21 cellular contexts compared by ENCODE assay signal in genomic region chr3:176840604-176841287, GRCh38.
"Had no signal": no experiment of that assay in that cellular context is flagged by ENCODE, and none has a peak within 500 bp of the region (broad histone marks: within the 10 kb centered on the region; RNA-seq: fewer than 3 reads in every experiment).

No MANE protein-coding gene starts in this region.

- H3K4me1 Mint-ChIP-seq: naive thymus-derived CD4-positive, alpha-beta T cell; nephron progenitor cell; stimulated activated memory B cell treated with anti-CD40 and anti-IgM and Interleukin-4, amounts not matched to agents 10 μg/mL and 1 μg/mL and 100 μg/mL, for 72 hours had no signal

- H3K4me3 Mint-ChIP-seq: effector memory CD8-positive, alpha-beta T cell; naive thymus-derived CD4-positive, alpha-beta T cell; nephron progenitor cell; stimulated activated memory B cell treated with anti-CD40 and anti-IgM and Interleukin-4, amounts not matched to agents 10 μg/mL and 1 μg/mL and 100 μg/mL, for 72 hours; type B pancreatic cell had no signal

- H3K4me3 ChIP-seq: esophagus squamous epithelium, lower lobe of right lung, prostate gland, right atrium auricular region, testis, tibial artery had no signal

- H3K27me3 ChIP-seq: esophagus squamous epithelium, right atrium auricular region, testis, tibial artery had no signal

- H3K4me1 ChIP-seq: esophagus squamous epithelium, lower lobe of right lung, prostate gland, right atrium auricular region, testis had no signal

- H3K27me3 Mint-ChIP-seq: stimulated activated memory B cell treated with anti-CD40 and anti-IgM and Interleukin-4, amounts not matched to agents 10 μg/mL and 1 μg/mL and 100 μg/mL, for 72 hours had no signal

- H3K27ac ChIP-seq: esophagus squamous epithelium, lower lobe of right lung, prostate gland, right atrium auricular region, testis had no signal

- DNase-seq: cortex of kidney; effector memory CD8-positive, alpha-beta T cell; erythroblast; esophagus squamous epithelium; hypothalamus; left ventricle myocardium superior; lower lobe of right lung; naive thymus-derived CD4-positive, alpha-beta T cell; nephron progenitor cell; nucleus accumbens; stimulated activated CD4-positive, alpha-beta T cell treated with anti-CD3 and anti-CD28 coated beads, Interleukin-2, amount 100 ng/mL, for 24 hours; stimulated activated CD4-positive, alpha-beta T cell treated with anti-CD3 and anti-CD28 coated beads, Interleukin-4, amount 100 ng/mL, for 24 hours; stimulated activated naive CD8-positive, alpha-beta T cell treated with anti-CD3 and anti-CD28 coated beads, Interleukin-15, Interleukin-2, amounts not matched to agents 100 U/mL and 50 U/mL, for 24 hours; substantia nigra; testis; tibial artery had no signal

- H3K9me3 Mint-ChIP-seq: effector memory CD8-positive, alpha-beta T cell; nephron progenitor cell; stimulated activated memory B cell treated with anti-CD40 and anti-IgM and Interleukin-4, amounts not matched to agents 10 μg/mL and 1 μg/mL and 100 μg/mL, for 72 hours; type B pancreatic cell had no signal

- ATAC-seq: effector memory CD8-positive, alpha-beta T cell; left ventricle myocardium superior; lower lobe of right lung; naive thymus-derived CD4-positive, alpha-beta T cell; sciatic nerve; stimulated activated memory B cell treated with anti-CD40 and anti-IgM and Interleukin-4, amounts not matched to agents 10 μg/mL and 1 μg/mL and 100 μg/mL, for 72 hours; stimulated activated naive CD8-positive, alpha-beta T cell treated with anti-CD3 and anti-CD28 coated beads, Interleukin-15, Interleukin-2, amounts not matched to agents 100 U/mL and 50 U/mL, for 24 hours had no signal

- H3K27ac Mint-ChIP-seq: effector memory CD8-positive, alpha-beta T cell; naive thymus-derived CD4-positive, alpha-beta T cell; stimulated activated memory B cell treated with anti-CD40 and anti-IgM and Interleukin-4, amounts not matched to agents 10 μg/mL and 1 μg/mL and 100 μg/mL, for 72 hours; type B pancreatic cell had no signal

- H3K36me3 ChIP-seq: esophagus squamous epithelium, lower lobe of right lung, prostate gland, right atrium auricular region, tibial artery had no signal

- H3K36me3 Mint-ChIP-seq: naive thymus-derived CD4-positive, alpha-beta T cell; stimulated activated memory B cell treated with anti-CD40 and anti-IgM and Interleukin-4, amounts not matched to agents 10 μg/mL and 1 μg/mL and 100 μg/mL, for 72 hours; type B pancreatic cell had no signal

- H3K9me3 ChIP-seq: esophagus squamous epithelium, lower lobe of right lung, prostate gland, right atrium auricular region, testis, tibial artery had no signal
